22 cellular contexts compared by ENCODE assay signal in the genomic region with DNA sequence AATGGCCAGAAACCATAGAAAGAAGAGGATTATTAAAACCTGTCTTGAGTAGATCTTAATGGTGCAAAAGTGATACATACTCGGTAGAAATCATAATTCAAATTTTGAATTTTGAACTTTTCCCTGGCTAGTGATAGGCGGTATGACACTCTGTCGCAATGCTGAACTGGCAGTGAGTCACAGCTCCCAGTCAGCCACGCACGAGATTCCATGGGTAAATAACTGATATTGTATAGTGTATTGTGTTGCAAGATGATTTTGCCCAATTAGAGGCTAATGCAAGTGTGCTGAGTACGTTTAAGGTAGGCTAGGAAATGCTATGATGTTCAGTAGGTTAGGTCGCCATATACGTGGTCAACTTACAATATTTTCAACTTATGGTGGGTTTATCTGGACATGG.
DNase-seq lines count a peak whose midpoint lies in the region; ATAC-seq and TF ChIP-seq lines count a peak whose summit lies in the region.
"Had no signal": no experiment of that assay in that cellular context is flagged by ENCODE, and none has a peak within 500 bp of the region (broad histone marks: within the 10 kb centered on the region; RNA-seq: fewer than 3 reads in every experiment).

No MANE protein-coding gene starts in this region.

- TF ChIP-seq POLR2A in NB4 (IDR thresholded peaks at IDR 0.05; ENCODE audit: extremely low read depth, insufficient read length), result no peak

- whole genome bisulfite sequencing in GM23248 (ENCODE audit: low coverage in 1 of 2, low lambda C conversion rate in 2 of 2, missing lambda C conversion rate in 2 of 2), 2 experiments, result 87 to 94% methylated on average over 8 of the region's 8 CpGs

- peaks cover 9% of the 10 kb centered on the region for H3K27me3 Mint-ChIP-seq in endothelial cell (ENCODE audit: unreplicated experiment)

- no peaks in the 10 kb centered on the region for H3K27me3 ChIP-seq in GM23248 (replicated peaks; ENCODE audit: insufficient read depth)
- H3K27me3 ChIP-seq: hepatocyte, Peyer's patch, right atrium auricular region had no signal

- TF ChIP-seq CTCF in NB4 (IDR thresholded peaks at IDR 0.05; ENCODE audit: low read depth, low read length) (no peak), endothelial cell (IDR thresholded peaks at IDR 0.05; ENCODE audit: unreplicated experiment) (no peak), mucosa of descending colon (IDR thresholded peaks at IDR 0.05) (no peak)

- peaks cover 8% of the 10 kb centered on the region for H3K4me1 ChIP-seq in GM23248 (ENCODE audit: insufficient read depth)
- H3K4me1 ChIP-seq in mucosa of descending colon (ENCODE audit: low read depth), result no peaks in the 10 kb centered on the region
- H3K4me1 ChIP-seq: Peyer's patch had no signal

- no peak overlapping the region for H3K27ac Mint-ChIP-seq in endothelial cell (ENCODE audit: unreplicated experiment)
- H3K27ac Mint-ChIP-seq: CD4-positive, alpha-beta memory T cell had no signal

- peak overlapping the region; percentile 17 for H3K4me3 Mint-ChIP-seq in endothelial cell (ENCODE audit: unreplicated experiment)
- H3K4me3 Mint-ChIP-seq: CD4-positive, alpha-beta memory T cell had no signal

- H3K4me3 ChIP-seq in GM23248 (no peak overlapping the region), NB4 (ENCODE audit: low read depth, low read length) (no peak overlapping the region), mucosa of descending colon (no peak overlapping the region)
- H3K4me3 ChIP-seq: hepatocyte, lung, Peyer's patch, right atrium auricular region had no signal

- peaks cover 58% of the 10 kb centered on the region for H3K36me3 Mint-ChIP-seq in endothelial cell (ENCODE audit: low read depth, unreplicated experiment)
- H3K36me3 Mint-ChIP-seq: CD4-positive, alpha-beta memory T cell had no signal

- H3K9me2 ChIP-seq in GM23248 (ENCODE audit: insufficient read depth), result no peaks in the 10 kb centered on the region

- no peaks in the 10 kb centered on the region for H3K79me2 ChIP-seq in GM23248 (ENCODE audit: insufficient read depth)
- H3K79me2 ChIP-seq: hepatocyte had no signal

- no peaks in the 10 kb centered on the region for H3K9me3 Mint-ChIP-seq in endothelial cell (ENCODE audit: unreplicated experiment)
- H3K9me3 Mint-ChIP-seq: CD4-positive, alpha-beta memory T cell had no signal

- DNase-seq in GM23248 (peak; percentile 25), NB4 (ENCODE audit: low read depth) (peak; percentile 42), endothelial cell (ENCODE audit: low spot score) (no peak), mucosa of descending colon (no peak), amniotic stem cell (lab: John Stamatoyannopoulos, UW) (no peak)
- DNase-seq in activated effector memory CD4-positive, alpha-beta T cell treated with anti-CD3 and anti-CD28 coated beads, Interleukin-2, amount 50 U/mL, for 16 hours, result no peak
- no peak for DNase-seq in activated naive CD4-positive, alpha-beta T cell (lab: John Stamatoyannopoulos, UW)
- DNase-seq: activated CD4-positive, alpha-beta T cell treated with anti-CD3 and anti-CD28 coated beads for 48 hours; activated CD8-positive, alpha-beta memory T cell treated with anti-CD3 and anti-CD28 coated beads, Interleukin-2, amount 50 U/mL, for 48 hours; anterior cingulate cortex; CD4-positive, alpha-beta memory T cell; effector memory CD4-positive, alpha-beta T cell; foreskin fibroblast; islet precursor cell; Kasumi-1; NCI-H1436 treated with DMSO at 0.1 percent for 48 hours; nucleus accumbens; Peyer's patch; stimulated activated CD4-positive, alpha-beta T cell treated with anti-CD3 and anti-CD28 coated beads, Interleukin-15, amount 100 ng/mL, for 24 hours had no signal

- no peak overlapping the region for H3K9ac ChIP-seq in GM23248

- no peak overlapping the region for H3K4me2 ChIP-seq in GM23248 (ENCODE audit: unreplicated experiment)
- H3K4me2 ChIP-seq: hepatocyte had no signal

- in situ Hi-C loops in GM23248 (cut with MboI), result no loop called here

- no peaks in the 10 kb centered on the region for H4K20me1 ChIP-seq in GM23248 (ENCODE audit: insufficient read depth)

- no peak overlapping the region for H3K27ac ChIP-seq in GM23248
- H3K27ac ChIP-seq: hepatocyte, Peyer's patch, right atrium auricular region had no signal

- H3K36me3 ChIP-seq in GM23248 (ENCODE audit: low read depth), result no peaks in the 10 kb centered on the region
- H3K36me3 ChIP-seq in mucosa of descending colon (ENCODE audit: low read depth), result peaks cover 4% of the 10 kb centered on the region

- H3K9me3 ChIP-seq in GM23248 (ENCODE audit: low read depth) (no peaks in the 10 kb centered on the region), mucosa of descending colon (no peaks in the 10 kb centered on the region)
- H3K9me3 ChIP-seq: Peyer's patch, right atrium auricular region had no signal

- intact Hi-C loops in mucosa of descending colon (cut with DNase I, micrococcal nuclease), result no loop called here

- no peaks in the 10 kb centered on the region for H3K4me1 Mint-ChIP-seq in endothelial cell (ENCODE audit: unreplicated experiment)
- H3K4me1 Mint-ChIP-seq: CD4-positive, alpha-beta memory T cell had no signal

- ATAC-seq in mucosa of descending colon, result peak; percentile 31

- H2AFZ ChIP-seq in GM23248, result no peak overlapping the region
- H2AFZ ChIP-seq: hepatocyte had no signal

- H3F3A ChIP-seq in GM23248 (ENCODE audit: insufficient read depth), result peaks cover 9% of the 10 kb centered on the region

Comparison
In these comparisons a context has a peak if more than half of its experiments do, and no peak if none do; other contexts are left out.
1. DNase-seq: peak in GM23248 (single experiment) and NB4 (single experiment); none in endothelial cell (single experiment), mucosa of descending colon (0 of 3), activated effector memory CD4-positive, alpha-beta T cell treated with anti-CD3 and anti-CD28 coated beads, Interleukin-2, amount 50 U/mL, for 16 hours (single experiment), amniotic stem cell (single experiment) and activated naive CD4-positive, alpha-beta T cell (0 of 4).